In genomic region chr11:70698871-70699270, GRCh38 we compare ENCODE assay signal across 13 cellular contexts.
DNase-seq lines count a peak whose midpoint lies in the region; ATAC-seq and TF ChIP-seq lines count a peak whose summit lies in the region.
"Had no signal": no experiment of that assay in that cellular context is flagged by ENCODE, and none has a peak within 500 bp of the region (broad histone marks: within the 10 kb centered on the region; RNA-seq: fewer than 3 reads in every experiment).

No MANE protein-coding gene starts in this region.

- no peaks in the 10 kb centered on the region for H3K9me3 ChIP-seq in mesenchymal stem cell (ENCODE audit: control insufficient read depth, low read length)

- H3K79me1 ChIP-seq in mesenchymal stem cell (replicated peaks; ENCODE audit: low read length, poor library complexity, severe bottlenecking): no peaks in the 10 kb centered on the region

- no peak overlapping the region for H2BK5ac ChIP-seq in mesenchymal stem cell (ENCODE audit: low read depth, low read length, poor library complexity, severe bottlenecking)

- H4K8ac ChIP-seq in mesenchymal stem cell (ENCODE audit: low read length): no peak overlapping the region

- 44% methylated on average over 2 of the region's 2 CpGs for WGBS in mesenchymal stem cell
- WGBS in urinary bladder: 61% methylated on average over 2 of the region's 2 CpGs

- no peak for TF ChIP-seq CTCF in brain (conservative IDR thresholded peaks at IDR 0.05)

- H3K27ac ChIP-seq in mesenchymal stem cell (ENCODE audit: low read length, poor library complexity, severe bottlenecking) (no peak overlapping the region), urinary bladder (ENCODE audit: low read depth) (peak overlapping the region; percentile 34)
- H3K27ac ChIP-seq: GM23248 had no signal

- H3K27me3 Mint-ChIP-seq in brain: peaks cover 5% of the 10 kb centered on the region

- H3K9ac ChIP-seq in mesenchymal stem cell (ENCODE audit: low read length): no peak overlapping the region
- H3K9ac ChIP-seq: GM23248 had no signal

- H3K36me3 Mint-ChIP-seq in brain: peaks cover 11% of the 10 kb centered on the region

- H2BK12ac ChIP-seq in mesenchymal stem cell (ENCODE audit: low read length in 2 of 2): no peak overlapping the region

- intact Hi-C loops in Right ventricle myocardium inferior (cut with DNase I): no loop called here
- intact Hi-C loops in left ventricle myocardium superior (cut with micrococcal nuclease): no loop called here

- no peak overlapping the region for H3K23ac ChIP-seq in mesenchymal stem cell (ENCODE audit: low read length in 2 of 2)

- no peak overlapping the region for H2AK5ac ChIP-seq in mesenchymal stem cell (ENCODE audit: low read length, severe bottlenecking)

- no peaks in the 10 kb centered on the region for H3K4me1 ChIP-seq in mesenchymal stem cell (ENCODE audit: control insufficient read depth, insufficient read depth, low read depth, low read length)
- H3K4me1 ChIP-seq in urinary bladder (ENCODE audit: insufficient read depth): no peaks in the 10 kb centered on the region

- peaks cover 0 to 6% (median 3%) of the 10 kb centered on the region in 5 experiments for H3K9me3 Mint-ChIP-seq in brain

- ATAC-seq in Right ventricle myocardium inferior (no peak), left ventricle myocardium superior (no peak), HG03521 (IDR thresholded peaks at IDR 0.05; ENCODE audit: unreplicated experiment) (no peak), HG03565 (IDR thresholded peaks at IDR 0.05; ENCODE audit: unreplicated experiment) (no peak)

- no peak overlapping the region for H3K4me3 Mint-ChIP-seq in brain

- no peak overlapping the region for H3K4me3 ChIP-seq in mesenchymal stem cell (ENCODE audit: insufficient read depth in 1 of 2, low read depth in 1 of 2, low read length in 2 of 2)
- no peak overlapping the region for H3K4me3 ChIP-seq in urinary bladder (ENCODE audit: low read depth, low read length)
- H3K4me3 ChIP-seq: GM23248 had no signal

- no peak overlapping the region for H3K4me2 ChIP-seq in mesenchymal stem cell (ENCODE audit: low read length, poor library complexity, severe bottlenecking)

- H2BK120ac ChIP-seq in mesenchymal stem cell (ENCODE audit: low read depth, low read length): no peak overlapping the region

- H3K14ac ChIP-seq in mesenchymal stem cell (ENCODE audit: low read length in 2 of 2): no peak overlapping the region

- peak overlapping the region; percentile 54 for H4K91ac ChIP-seq in mesenchymal stem cell (ENCODE audit: low read length)

- H3K27me3 ChIP-seq in mesenchymal stem cell (ENCODE audit: control insufficient read depth in 1 of 2, insufficient read depth in 1 of 2, low read length in 2 of 2): no peaks in the 10 kb centered on the region

- H3K36me3 ChIP-seq in mesenchymal stem cell (ENCODE audit: control insufficient read depth in 1 of 2, insufficient read depth in 2 of 2, low read depth in 1 of 2, low read length in 2 of 2) (no peaks in the 10 kb centered on the region), urinary bladder (ENCODE audit: insufficient read depth) (no peaks in the 10 kb centered on the region)

- H2AFZ ChIP-seq in mesenchymal stem cell (ENCODE audit: low read depth, low read length): no peak overlapping the region
- H2AFZ ChIP-seq: GM23248 had no signal

- peaks cover 37% of the 10 kb centered on the region for H3K4me1 Mint-ChIP-seq in brain

- peak overlapping the region in 1 of 2 experiments; percentile 28 for H3K18ac ChIP-seq in mesenchymal stem cell (ENCODE audit: low read depth in 1 of 2, low read length in 2 of 2)

- peak; percentile 8 for DNase-seq in Right ventricle myocardium inferior (ENCODE audit: missing footprints)
- DNase-seq in left ventricle myocardium superior: no peak
- DNase-seq in mesenchymal stem cell: no peak
- no peak for DNase-seq in globus pallidus (ENCODE audit: low spot score)
- DNase-seq: 8988T, Calu3, DMS 273 treated with DMSO at 0.1 percent for 48 hours, DMS79, GM23248 had no signal

- H3K4ac ChIP-seq in mesenchymal stem cell (ENCODE audit: low read depth in 1 of 2, low read length in 2 of 2): peak overlapping the region in 1 of 2 experiments; percentile 43

- H2BK15ac ChIP-seq in mesenchymal stem cell (ENCODE audit: low read depth, poor library complexity, severe bottlenecking): no peak overlapping the region

- H3K27ac Mint-ChIP-seq in brain: peak overlapping the region in 3 of 5 experiments; percentile 65 to 76 (median 71)
